11 cellular contexts compared by ENCODE assay signal in the genomic region with DNA sequence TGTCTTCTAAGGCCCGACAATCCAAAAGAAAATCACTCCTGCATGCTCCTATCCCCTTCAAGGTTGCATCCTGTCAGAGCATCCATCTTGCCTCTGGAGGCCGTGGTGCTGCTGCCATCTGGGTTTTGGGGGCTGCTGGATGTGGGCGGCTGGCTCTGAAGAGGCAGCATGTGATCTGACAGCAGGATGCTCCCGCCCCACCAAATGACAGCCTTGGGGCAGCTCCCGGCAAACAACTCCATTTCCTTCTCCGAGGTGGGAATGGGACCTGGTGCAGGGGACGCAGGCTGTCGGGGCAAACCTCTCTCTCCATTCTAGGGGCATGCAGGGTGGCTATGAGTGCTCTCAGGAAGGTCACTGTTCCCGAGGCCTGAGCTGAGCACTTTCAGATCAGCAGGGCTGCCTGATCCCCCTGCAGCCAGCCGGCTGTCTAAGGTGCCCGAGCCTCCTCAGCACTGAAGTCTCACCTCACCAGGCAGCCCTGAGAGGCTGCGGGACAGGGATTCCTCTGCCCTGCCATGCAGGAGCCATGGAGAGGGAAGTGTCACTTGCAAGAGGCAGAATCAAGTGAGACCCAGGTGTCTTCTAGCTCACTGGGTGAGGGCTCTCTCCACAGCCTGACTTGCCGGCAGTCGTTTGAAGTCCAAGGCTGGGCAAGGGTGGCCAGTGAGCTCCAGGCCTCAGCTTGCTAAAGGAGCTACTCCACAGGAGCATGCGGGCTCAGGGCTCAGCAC. TPM values are rescaled to one million over a fixed set of nuclear protein-coding genes. Genes with fewer than 3 reads are reported as not detected.
A peak's percentile ranks its signal among the peaks of the same experiment; 100 is the strongest.
DNase-seq lines count a peak whose midpoint lies in the region; ATAC-seq, FAIRE-seq and TF ChIP-seq lines count a peak whose summit lies in the region.
"Had no signal": no experiment of that assay in that cellular context is flagged by ENCODE, and none has a peak within 500 bp of the region (broad histone marks: within the 10 kb centered on the region; RNA-seq: fewer than 3 reads in every experiment).

No MANE protein-coding gene starts in this region.

- H3K4me1 ChIP-seq in osteoblast (ENCODE audit: insufficient read depth, low read length) = peaks cover 36% of the 10 kb centered on the region

- in situ Hi-C loops in GM13977 (cut with MboI; ENCODE audit: low pct_unique_long_range_greater_than_20kb, low sequenced_read_pairs, unreplicated experiment) = loop anchor here (25.0 kb wide), 1 partner anchor 324 kb away; a partner anchor contains a TSS

- no peaks in the 10 kb centered on the region for H3K9me3 ChIP-seq in osteoblast (ENCODE audit: low read depth, low read length)
- H3K9me3 ChIP-seq: pancreas had no signal

- 0 out of 2 replicates have a peak, but pooled peaks have one; percentile 25 for TF ChIP-seq POLR2A in GM12891 (IDR thresholded peaks at IDR 0.05; ENCODE audit: low read depth, low read length)

- H2AFZ ChIP-seq in osteoblast (ENCODE audit: low read length) = no peak overlapping the region

- ATAC-seq in GM18868 (IDR thresholded peaks at IDR 0.05; ENCODE audit: unreplicated experiment) = no peak
- ATAC-seq: pancreas had no signal

- no peak overlapping the region for H3K4me2 ChIP-seq in osteoblast (ENCODE audit: insufficient read depth, low read length)

- H3K27ac ChIP-seq in cingulate gyrus (ENCODE audit: low read depth, low read length) = peak overlapping the region; percentile 39
- peak overlapping the region; percentile 71 for H3K27ac ChIP-seq in osteoblast (ENCODE audit: low read depth, low read length)

- H3K4me3 ChIP-seq in osteoblast (ENCODE audit: insufficient read depth, low read length) = no peak overlapping the region
- H3K4me3 ChIP-seq: pancreas had no signal

- no peak for FAIRE-seq in GM12891 (lab: Jason Lieb, UNC)
- FAIRE-seq: pancreas, RCC 7860 had no signal

- no peaks in the 10 kb centered on the region for H3K27me3 ChIP-seq in osteoblast (ENCODE audit: insufficient read depth, low read length)
- H3K27me3 ChIP-seq: pancreas had no signal

- no peak for DNase-seq in GM12891 (ENCODE audit: insufficient read length, low spot score)
- DNase-seq in NCI-H1694 treated with DMSO at 0.1 percent for 48 hours (lab: John Stamatoyannopoulos, UW) = peak; percentile 17
- peak; percentile 5 for DNase-seq in osteoblast (ENCODE audit: insufficient read length, low spot score, missing footprints)
- DNase-seq in GM13977 (ENCODE audit: low spot score) = no peak
- no peak for DNase-seq in effector CD8-positive, alpha-beta T cell (lab: John Stamatoyannopoulos, UW)
- DNase-seq: NCI-H446; stimulated activated naive CD4-positive, alpha-beta T cell had no signal

- peaks cover 5% of the 10 kb centered on the region for H3K36me3 ChIP-seq in osteoblast (ENCODE audit: insufficient read depth, low read length)
- H3K36me3 ChIP-seq: pancreas had no signal

- H3K79me2 ChIP-seq in osteoblast (ENCODE audit: insufficient read depth, low read length) = peaks cover 84% of the 10 kb centered on the region

- H4K20me1 ChIP-seq in osteoblast (ENCODE audit: insufficient read depth, low read length) = peaks cover 12% of the 10 kb centered on the region

- TF ChIP-seq CTCF in osteoblast (IDR thresholded peaks at IDR 0.05; ENCODE audit: extremely low read depth, low read depth, low read length) (no peak), GM13977 (IDR thresholded peaks at IDR 0.05; ENCODE audit: extremely low read depth, insufficient read depth, missing control alignments) (no peak)

TF ChIP-seq in GM12891, 5 proteins besides CTCF, POLR2A, EP300 and RAD21:
- TF ChIP-seq PAX5 (IDR thresholded peaks at IDR 0.05; ENCODE audit: insufficient read depth, low read length, severe bottlenecking) (no peak), POU2F2 (IDR thresholded peaks at IDR 0.05; ENCODE audit: low read depth, low read length) (no peak), POLR2AphosphoS5 (IDR thresholded peaks at IDR 0.05; ENCODE audit: low read depth, low read length) (no peak), SPI1 (IDR thresholded peaks at IDR 0.05; ENCODE audit: low read depth, low read length) (no peak), TAF1 (IDR thresholded peaks at IDR 0.05; ENCODE audit: low read depth, low read length) (no peak)

RNA-seq across cellular contexts. Expression of a gene that starts 28.8 kb away (rescaled TPM):
- polyA plus RNA-seq in GM12891 (2012; ENCODE audit: low read depth, missing spikeins) = 1.2 TPM
- total RNA-seq in osteoblast = 2.7 and 4.3 TPM in 2 replicates

RNA-seq across cellular contexts. Expression of a gene that starts 29.5 kb away (rescaled TPM):
- polyA plus RNA-seq in GM12891 (2012; ENCODE audit: low read depth, missing spikeins) = 397 TPM
- total RNA-seq in osteoblast = 160 and 202 TPM in 2 replicates

RNA-seq across cellular contexts. Expression of a gene that starts 42.2 kb away (rescaled TPM):
- polyA plus RNA-seq in GM12891 (2012; ENCODE audit: low read depth, missing spikeins) = 4.6 TPM
- under 0.01 and 0.29 TPM in 2 replicates for total RNA-seq in osteoblast

RNA-seq across cellular contexts. Expression of a gene that starts 51.6 kb away (rescaled TPM):
- 0.28 TPM for polyA plus RNA-seq in GM12891 (2012; ENCODE audit: low read depth, missing spikeins)
- 0.72 and 0.88 TPM in 2 replicates for total RNA-seq in osteoblast
- polyA plus RNA-seq: pancreas had no signal

Comparison
In these comparisons a context has a peak if more than half of its experiments do, and no peak if none do; other contexts are left out.
1. DNase-seq: peak in NCI-H1694 treated with DMSO at 0.1 percent for 48 hours (single experiment) and osteoblast (single experiment); none in GM12891 (single experiment), GM13977 (single experiment) and effector CD8-positive, alpha-beta T cell (single experiment).